17 cellular contexts compared by ENCODE assay signal in genomic region chr2:161120775-161121174, GRCh38. TPM values are rescaled to one million over a fixed set of nuclear protein-coding genes. Genes with fewer than 3 reads are reported as not detected.
DNase-seq lines count a peak whose midpoint lies in the region; ATAC-seq, FAIRE-seq and TF ChIP-seq lines count a peak whose summit lies in the region.
"Had no signal": no experiment of that assay in that cellular context is flagged by ENCODE, and none has a peak within 500 bp of the region (broad histone marks: within the 10 kb centered on the region; RNA-seq: fewer than 3 reads in every experiment).

No MANE protein-coding gene starts in this region.

- H2BK20ac ChIP-seq in H1 (ENCODE audit: low read length): no peak overlapping the region

- no peak overlapping the region for H4K91ac ChIP-seq in H1 (replicated peaks; ENCODE audit: insufficient read length, low read length)

- H3K4me3 ChIP-seq in HCT116 (replicated peaks in 1 of 2; ENCODE audit: low read depth in 1 of 2, low read length in 2 of 2): no peak overlapping the region
- no peak overlapping the region for H3K4me3 ChIP-seq in H1 (ENCODE audit: extremely low read depth in 1 of 4, insufficient read depth in 2 of 4, low read depth in 3 of 4, low read length in 4 of 4)
- H3K4me3 ChIP-seq in mesendoderm (ENCODE audit: low read length): no peak overlapping the region
- no peak overlapping the region for H3K4me3 ChIP-seq in spleen

- H3K4me1 ChIP-seq in HCT116 (ENCODE audit: control insufficient read depth in 1 of 2, insufficient read depth in 2 of 2, low read length in 2 of 2) (peaks cover 47 to 52% of the 10 kb centered on the region in 2 experiments), H1 (replicated peaks in 1 of 4; ENCODE audit: control insufficient read depth in 3 of 4, insufficient read depth in 4 of 4, low read length in 3 of 4) (peaks cover 0 to 6% (median 1%) of the 10 kb centered on the region in 4 experiments; a peak in 3 of 7 replicates), mesendoderm (ENCODE audit: control insufficient read depth, low read depth, low read length) (peaks cover 11% of the 10 kb centered on the region), spleen (peaks cover 9 to 32% (median 23%) of the 10 kb centered on the region in 6 donors)

- peaks cover 2% of the 10 kb centered on the region for H3K27me3 Mint-ChIP-seq in activated CD4-positive, alpha-beta memory T cell treated with anti-CD3 and anti-CD28 coated beads, Interleukin-2, amount 10 ng/mL, durations not matched to agents 7 days and 5 days

- no peak overlapping the region for H3K9ac ChIP-seq in HCT116 (ENCODE audit: low read length)
- no peak overlapping the region for H3K9ac ChIP-seq in H1 (replicated peaks in 1 of 4; ENCODE audit: extremely low read depth in 1 of 4, low read depth in 3 of 4, low read length in 3 of 4)
- H3K9ac ChIP-seq in mesendoderm (ENCODE audit: low read length): no peak overlapping the region

- no peak overlapping the region for H3K23ac ChIP-seq in H1 (ENCODE audit: insufficient read length)
- H3K23ac ChIP-seq in mesendoderm (ENCODE audit: low read length): no peak overlapping the region

- H2BK12ac ChIP-seq in H1 (ENCODE audit: low read depth, low read length): no peak overlapping the region

- TF ChIP-seq POLR2A in HCT116 (IDR thresholded peaks at IDR 0.05; ENCODE audit: borderline replicate concordance, extremely low read depth, insufficient read depth, insufficient read length) (no peak), H1 (IDR thresholded peaks at IDR 0.05; ENCODE audit: control extremely low read depth in 1 of 2, low read depth in 2 of 2, low read length in 2 of 2) (no peak), spleen (IDR thresholded peaks at IDR 0.05) (no peak)

- no peaks in the 10 kb centered on the region for H3K9me3 Mint-ChIP-seq in activated CD4-positive, alpha-beta memory T cell treated with anti-CD3 and anti-CD28 coated beads, Interleukin-2, amount 10 ng/mL, durations not matched to agents 7 days and 5 days
- H3K9me3 Mint-ChIP-seq: CD4-positive, alpha-beta memory T cell; H9; HFFc6 had no signal

- H3K79me1 ChIP-seq in H1 (ENCODE audit: low read depth, low read length) (no peaks in the 10 kb centered on the region), mesendoderm (ENCODE audit: low read length) (no peaks in the 10 kb centered on the region)

- no peak overlapping the region for H3K4me2 ChIP-seq in HCT116 (ENCODE audit: low read length)
- H3K4me2 ChIP-seq in H1 (ENCODE audit: insufficient read depth in 1 of 2, low read depth in 2 of 2, low read length in 2 of 2): no peak overlapping the region
- no peak overlapping the region for H3K4me2 ChIP-seq in mesendoderm (ENCODE audit: low read length)

- CTCF ChIA-PET in HCT116 (lab: Charles Lee): no interaction called here
- CTCF ChIA-PET in H1 (lab: Charles Lee; ENCODE audit: partially characterized antibody): interaction anchor here (1.2 to 1.4 kb wide), 2 partner anchors 15 to 67 kb away, joined by 3 to 4 read pairs; no protein-coding TSS in a partner anchor
- CTCF ChIA-PET in activated CD4-positive, alpha-beta memory T cell treated with anti-CD3 and anti-CD28 coated beads, Interleukin-2, amount 10 ng/mL, durations not matched to agents 7 days and 5 days (lab: Charles Lee): no interaction called here

- ATAC-seq in HCT116 (no peak), HG02678 (IDR thresholded peaks at IDR 0.05; ENCODE audit: unreplicated experiment) (no peak), HG03439 (IDR thresholded peaks at IDR 0.05; ENCODE audit: unreplicated experiment) (no peak)

- no peak for FAIRE-seq in H1 (lab: Jason Lieb, UNC)
- FAIRE-seq: G401.6, GM12892 had no signal

- no peaks in the 10 kb centered on the region for H3K79me2 ChIP-seq in HCT116 (ENCODE audit: insufficient read depth, low read length)
- no peaks in the 10 kb centered on the region for H3K79me2 ChIP-seq in H1 (ENCODE audit: control insufficient read depth in 1 of 2, insufficient read depth in 2 of 2, low read length in 2 of 2)
- no peaks in the 10 kb centered on the region for H3K79me2 ChIP-seq in mesendoderm (ENCODE audit: control insufficient read depth, insufficient read depth, low read length)

- peak overlapping the region; percentile 98; the same call in 1 of the 2 replicates for H3K27ac ChIP-seq in HCT116 (ENCODE audit: low read depth, low read length)
- no peak overlapping the region for H3K27ac ChIP-seq in H1 (ENCODE audit: low read depth, low read length)
- no peak overlapping the region for H3K27ac ChIP-seq in mesendoderm (ENCODE audit: low read depth, low read length)
- no peak overlapping the region for H3K27ac ChIP-seq in spleen

- TF ChIP-seq EP300 in H1 (IDR thresholded peaks at IDR 0.05; ENCODE audit: borderline replicate concordance in 1 of 2, low read depth in 2 of 2, low read length in 2 of 2): no peak

- POLR2A ChIA-PET in HCT116 (lab: Charles Lee) (interaction anchor here (0.7 kb wide), 1 partner anchor 8 kb away, joined by 3 read pairs; no protein-coding TSS in a partner anchor), H1 (lab: Charles Lee; ENCODE audit: partially characterized antibody) (no interaction called here)
- POLR2A ChIA-PET in activated CD4-positive, alpha-beta memory T cell treated with anti-CD3 and anti-CD28 coated beads, Interleukin-2, amount 10 ng/mL, durations not matched to agents 7 days and 5 days (lab: Charles Lee): no interaction called here

- 87% methylated on average over 6 of the region's 6 CpGs; no CpG with 5 or more reads in 1 of the 2 experiments for WGBS in H1 (ENCODE audit: extremely low coverage in 1 of 2, insufficient coverage in 1 of 2, insufficient read length in 1 of 2, insufficient replicate concordance in 2 of 2, low coverage in 1 of 2, low lambda C conversion rate in 2 of 2, missing lambda C conversion rate in 1 of 2), 2 experiments
- no CpG with 5 or more reads among the region's 6 CpGs for WGBS in mesendoderm (ENCODE audit: extremely low coverage, insufficient coverage, low lambda C conversion rate)
- 90 to 97% (median 94%) methylated on average over 6 of the region's 6 CpGs for WGBS in spleen, 5 donors

- TF ChIP-seq CTCF in HCT116 (IDR thresholded peaks at IDR 0.05 in 2 of 3, conservative IDR thresholded peaks at IDR 0.05 in 1 of 3; ENCODE audit: borderline replicate concordance in 1 of 3, insufficient read depth in 1 of 3, low read depth in 2 of 3, low read length in 2 of 3) (no peak), H1 (IDR thresholded peaks at IDR 0.05; ENCODE audit: control extremely low read depth in 1 of 3, insufficient read depth in 1 of 3, low read depth in 1 of 3, low read length in 3 of 3) (no peak), spleen (IDR thresholded peaks at IDR 0.05 in 8 of 11, conservative IDR thresholded peaks at IDR 0.05 in 3 of 11) (no peak)

- no peaks in the 10 kb centered on the region for H4K20me1 ChIP-seq in HCT116 (ENCODE audit: insufficient read depth)
- H4K20me1 ChIP-seq in H1 (replicated peaks in 1 of 2; ENCODE audit: control insufficient read depth in 1 of 2, insufficient read depth in 2 of 2, low read length in 2 of 2): no peaks in the 10 kb centered on the region

- H3K36me3 ChIP-seq in HCT116 (ENCODE audit: control insufficient read depth in 1 of 2, insufficient read depth in 2 of 2, low read length in 2 of 2) (no peaks in the 10 kb centered on the region), H1 (ENCODE audit: control insufficient read depth in 2 of 4, insufficient read depth in 4 of 4, low read length in 3 of 4) (no peaks in the 10 kb centered on the region), mesendoderm (ENCODE audit: control insufficient read depth, insufficient read depth, low read length) (no peaks in the 10 kb centered on the region), spleen (no peaks in the 10 kb centered on the region)

- TF ChIP-seq RAD21 in HCT116 (IDR thresholded peaks at IDR 0.05; ENCODE audit: low read depth): no peak
- no peak for TF ChIP-seq RAD21 in H1 (IDR thresholded peaks at IDR 0.05 in 1 of 2, conservative IDR thresholded peaks at IDR 0.05 in 1 of 2; ENCODE audit: low read depth in 2 of 2, low read length in 2 of 2)

- no peak overlapping the region for H3K4me3 Mint-ChIP-seq in activated CD4-positive, alpha-beta memory T cell treated with anti-CD3 and anti-CD28 coated beads, Interleukin-2, amount 10 ng/mL, durations not matched to agents 7 days and 5 days
- H3K4me3 Mint-ChIP-seq: CD4-positive, alpha-beta memory T cell; H9; HFFc6 had no signal

- no peak overlapping the region for H3K56ac ChIP-seq in H1 (replicated peaks; ENCODE audit: insufficient read length, low read depth, low read length)
- H3K56ac ChIP-seq in mesendoderm (ENCODE audit: low read length): no peak overlapping the region

- H3K27me3 ChIP-seq in HCT116 (ENCODE audit: insufficient read depth, low read length) (no peaks in the 10 kb centered on the region), H1 (replicated peaks in 1 of 4; ENCODE audit: control insufficient read depth in 3 of 4, extremely low read depth in 1 of 4, insufficient read depth in 3 of 4, low read length in 3 of 4) (no peaks in the 10 kb centered on the region), mesendoderm (ENCODE audit: insufficient read depth, low read length, poor library complexity) (peaks cover 2% of the 10 kb centered on the region), spleen (replicated peaks in 1 of 7) (no peaks in the 10 kb centered on the region)

- H3K9me2 ChIP-seq in HCT116 (ENCODE audit: insufficient read depth): no peaks in the 10 kb centered on the region

- H3K4me1 Mint-ChIP-seq in activated CD4-positive, alpha-beta memory T cell treated with anti-CD3 and anti-CD28 coated beads, Interleukin-2, amount 10 ng/mL, durations not matched to agents 7 days and 5 days: peaks cover 20% of the 10 kb centered on the region

- no peaks in the 10 kb centered on the region for H3K9me3 ChIP-seq in HCT116 (ENCODE audit: control insufficient read depth in 1 of 2, insufficient read depth in 1 of 2, low read depth in 1 of 2, low read length in 2 of 2)
- H3K9me3 ChIP-seq in H1 (ENCODE audit: insufficient read depth in 2 of 2, low read depth in 1 of 2, low read length in 1 of 2): no peaks in the 10 kb centered on the region
- no peaks in the 10 kb centered on the region for H3K9me3 ChIP-seq in spleen

- RAD21 ChIA-PET in HCT116 (lab: Charles Lee; ENCODE audit: low non-redundant PET in 1 of 2, low total read pairs in 2 of 2, uncharacterized antibody in 2 of 2, unreplicated experiment in 2 of 2): no interaction called here

- no peak overlapping the region for H3K14ac ChIP-seq in H1 (ENCODE audit: insufficient read length)

- no peak overlapping the region for H2BK120ac ChIP-seq in H1 (replicated peaks; ENCODE audit: low read depth, low read length)
- H2BK120ac ChIP-seq in mesendoderm (ENCODE audit: low read depth, low read length): no peak overlapping the region

- H2AFZ ChIP-seq in HCT116 (ENCODE audit: low read depth, low read length, poor library complexity, severe bottlenecking) (no peak overlapping the region), H1 (ENCODE audit: low read length) (peak overlapping the region; percentile 70; the same call in 1 of the 2 replicates)

- DNase-seq in HCT116 (ENCODE audit: low read depth, low spot score): no peak
- DNase-seq in H1 (ENCODE audit: low read depth in 1 of 2, low spot score in 2 of 2): no peak
- peak; percentile 77 for DNase-seq in mesendoderm
- DNase-seq in spleen: no peak
- no peak for DNase-seq in activated CD4-positive, alpha-beta memory T cell treated with anti-CD3 and anti-CD28 coated beads, Interleukin-2, amount 10 ng/mL, durations not matched to agents 7 days and 5 days
- DNase-seq: C1 segment of cervical spinal cord; Calu3; CD4-positive, alpha-beta memory T cell; COR-L47; DMS53; DMS79 treated with DMSO at 0.1 percent for 48 hours; H9; HFFc6 had no signal

- H2AK5ac ChIP-seq in H1 (ENCODE audit: low read depth, low read length): no peak overlapping the region
- no peak overlapping the region for H2AK5ac ChIP-seq in mesendoderm (ENCODE audit: low read length)

- H3K18ac ChIP-seq in H1 (ENCODE audit: extremely low read depth, low read length) (no peak overlapping the region), mesendoderm (ENCODE audit: low read length) (no peak overlapping the region)

- no peaks in the 10 kb centered on the region for H3K23me2 ChIP-seq in H1 (ENCODE audit: low read depth, low read length)

- H4K5ac ChIP-seq in H1 (ENCODE audit: insufficient read length, low read depth, low read length) (no peak overlapping the region), mesendoderm (ENCODE audit: low read length) (no peak overlapping the region)

- no peaks in the 10 kb centered on the region for H3K36me3 Mint-ChIP-seq in activated CD4-positive, alpha-beta memory T cell treated with anti-CD3 and anti-CD28 coated beads, Interleukin-2, amount 10 ng/mL, durations not matched to agents 7 days and 5 days (ENCODE audit: low read depth)
- H3K36me3 Mint-ChIP-seq: CD4-positive, alpha-beta memory T cell had no signal

- no peak overlapping the region for H3K27ac Mint-ChIP-seq in activated CD4-positive, alpha-beta memory T cell treated with anti-CD3 and anti-CD28 coated beads, Interleukin-2, amount 10 ng/mL, durations not matched to agents 7 days and 5 days
- H3K27ac Mint-ChIP-seq: H9, HFFc6 had no signal

- H4K8ac ChIP-seq in H1 (ENCODE audit: extremely low read depth, insufficient read depth, low read length) (no peak overlapping the region), mesendoderm (ENCODE audit: low read depth, low read length) (no peak overlapping the region)

- BruUV-seq in HCT116 (replicated peaks; lab: Mats Ljungman, UMichigan): no TSS peak

- H2BK5ac ChIP-seq in H1 (ENCODE audit: low read depth, low read length) (no peak overlapping the region), mesendoderm (ENCODE audit: low read length) (no peak overlapping the region)

- intact Hi-C loops in HCT116 (cut with micrococcal nuclease) (loop anchor here (5.0 kb wide), 1 partner anchor 908 kb away; no protein-coding TSS in a partner anchor), spleen (cut with DNase I; ENCODE audit: low total_unique reads) (no loop called here)

- H2BK15ac ChIP-seq in H1 (ENCODE audit: low read length): no peak overlapping the region
- H2BK15ac ChIP-seq in mesendoderm (replicated peaks; ENCODE audit: low read depth): no peak overlapping the region

- no peak overlapping the region for H3K4ac ChIP-seq in H1 (replicated peaks; ENCODE audit: insufficient read length, low read depth, low read length)
- H3K4ac ChIP-seq in mesendoderm (ENCODE audit: low read depth, low read length): no peak overlapping the region

RNA-seq across cellular contexts. Expression of gene TANK, which starts 39.5 kb away (rescaled TPM):
- total RNA-seq in HCT116 (2021; ENCODE audit: unreplicated experiment) (52.5 TPM), spleen (100 to 1,000 TPM in 6 of 7 donors, 10 to 100 TPM in 1; 84.6 to 152 (median 122) TPM)
- 20.7 and 34.5 TPM in 2 replicates for polyA plus RNA-seq in HCT116 (2012)
- 19.7 and 26.1 TPM in 2 replicates for total RNA-seq in H1 (2021; fragmentation: NEBNext Ultra II Directional; extraction: Animal tissue kit (Norgen Biotek cat#: 25700))
- polyA plus RNA-seq in H1 (2011; rRNA removed) (3.4 and 7.0 TPM in 2 replicates), spleen (10 to 100 TPM; 37.5 to 44.7 (median 44.4) TPM)
- 8.7 TPM for polyA plus RNA-seq in H1 (2011; cell fraction: cytosol; rRNA removed)
- 7.3 TPM for polyA plus RNA-seq in H1 (2011; cell fraction: nucleus; rRNA removed)
- 15.4 to 28.5 TPM (median 18.7 TPM) in 4 replicates for polyA plus RNA-seq in H1 (2012, experiment 1 of 2)
- 7.3 TPM for polyA plus RNA-seq in H1 (2012, experiment 2 of 2)
- polyA plus RNA-seq in H1 (2013, experiment 1 of 2): 16.8 TPM
- polyA plus RNA-seq in H1 (2013, experiment 2 of 2): 16.1 TPM
- 7.3 and 9.2 TPM in 2 replicates for polyA minus RNA-seq in H1 (2011; rRNA and poly(A)+ RNA removed)
- polyA minus RNA-seq in H1 (2011; cell fraction: cytosol; rRNA and poly(A)+ RNA removed): 7.3 TPM
- 55.5 TPM for polyA minus RNA-seq in H1 (2011; cell fraction: nucleus; rRNA and poly(A)+ RNA removed)
- polyA plus RNA-seq in mesendoderm (2013, experiment 1 of 2): 19.6 TPM
- polyA plus RNA-seq in mesendoderm (2013, experiment 2 of 2): 19.5 TPM
- total RNA-seq in activated CD4-positive, alpha-beta memory T cell treated with anti-CD3 and anti-CD28 coated beads, Interleukin-2, amount 10 ng/mL, durations not matched to agents 7 days and 5 days: 100 to 1,000 TPM; 118 to 126 TPM
